ENCODE assay signal across 22 cellular contexts in genomic region chr12:131988054-131988796, GRCh38. TPM values are rescaled to one million over a fixed set of nuclear protein-coding genes. Genes with fewer than 3 reads are reported as not detected.
A peak's percentile ranks its signal among the peaks of the same experiment; 100 is the strongest.
DNase-seq lines count a peak whose midpoint lies in the region; ATAC-seq and TF ChIP-seq lines count a peak whose summit lies in the region.
"Had no signal": no experiment of that assay in that cellular context is flagged by ENCODE, and none has a peak within 500 bp of the region (broad histone marks: within the 10 kb centered on the region; RNA-seq: fewer than 3 reads in every experiment).

No MANE protein-coding gene starts in this region.

- TF ChIP-seq POLR2A in heart left ventricle (IDR thresholded peaks at IDR 0.05) = no peak

- no peak overlapping the region for H2AFZ ChIP-seq in GM23338
- H2AFZ ChIP-seq in neural progenitor cell (replicated peaks) = no peak overlapping the region
- H2AFZ ChIP-seq in PC-9 = no peak overlapping the region

- H3F3A ChIP-seq in GM23338 (replicated peaks; ENCODE audit: low read depth) (peaks cover 18% of the 10 kb centered on the region), neural progenitor cell (ENCODE audit: low read depth) (peaks cover 52% of the 10 kb centered on the region), PC-9 (ENCODE audit: insufficient read depth, low read depth) (no peaks in the 10 kb centered on the region)

- no peak for DNase-seq in GM23338 (ENCODE audit: low spot score)
- peak; percentile 72 for DNase-seq in NCI-H69 (lab: John Stamatoyannopoulos, UW)
- no peak for DNase-seq in heart left ventricle
- DNase-seq in neural progenitor cell (ENCODE audit: low spot score) = peak; percentile 19
- no peak for DNase-seq in PC-9
- DNase-seq in DMS153 treated with DMSO at 0.1 percent for 48 hours (lab: John Stamatoyannopoulos, UW; ENCODE audit: unreplicated experiment) = no peak
- DNase-seq: AML-193; Caco-2; IMR-90; MM.1S; naive thymus-derived CD4-positive, alpha-beta T cell; NCI-H1436 treated with DMSO at 0.1 percent for 48 hours; NCI-H2171; pancreas; stimulated activated naive CD4-positive, alpha-beta T cell; transverse colon; WERI-Rb-1 had no signal

- 83 to 87% (median 85%) methylated on average over 8 of the region's 8 CpGs for WGBS in heart left ventricle, 4 donors

- CTCF ChIA-PET in PC-9 (lab: Charles Lee) = no interaction called here

- H3K4me1 Mint-ChIP-seq in GM23338 (peaks cover 55% of the 10 kb centered on the region), neural progenitor cell (peaks cover 38% of the 10 kb centered on the region)

- H3K4me3 Mint-ChIP-seq in GM23338 (no peak overlapping the region), neural progenitor cell (peak overlapping the region; percentile 39)
- H3K4me3 Mint-ChIP-seq: naive thymus-derived CD4-positive, alpha-beta T cell had no signal

- H3K27me3 Mint-ChIP-seq in GM23338 (ENCODE audit: insufficient read depth, low read depth, poor library complexity) = peaks cover 3% of the 10 kb centered on the region
- peaks cover 4% of the 10 kb centered on the region for H3K27me3 Mint-ChIP-seq in neural progenitor cell (ENCODE audit: insufficient read depth, low read depth)
- H3K27me3 Mint-ChIP-seq: naive thymus-derived CD4-positive, alpha-beta T cell had no signal

- no peak overlapping the region for H3K9ac ChIP-seq in neural progenitor cell

- no peaks in the 10 kb centered on the region for H3K9me3 Mint-ChIP-seq in GM23338
- no peaks in the 10 kb centered on the region for H3K9me3 Mint-ChIP-seq in neural progenitor cell
- H3K9me3 Mint-ChIP-seq: activated T-helper 2 cell treated with anti-CD3 and anti-CD28 coated beads, Interferon-gamma antibody, Interleukin-2, Interleukin-4, amounts not matched to agents 10 μg/mL and 5 μg/mL and 100 μg/mL, durations not matched to agents 14 hours and 24 hours and 36 hours had no signal

- intact Hi-C loops in heart left ventricle (cut with DNase I) = no loop called here
- intact Hi-C loops in PC-9 (cut with micrococcal nuclease; ENCODE audit: unreplicated experiment) = no loop called here

- H3K27ac ChIP-seq in GM23338 (ENCODE audit: low read depth) (peak overlapping the region; percentile 92), heart left ventricle (peak overlapping the region in 1 of 12 donors; percentile 45), neural progenitor cell (peak overlapping the region; percentile 100), PC-9 (no peak overlapping the region)
- H3K27ac ChIP-seq: pancreas, transverse colon, WERI-Rb-1 had no signal

- BruUV-seq in PC-9 (replicated peaks; lab: Mats Ljungman, UMichigan) = no TSS peak

- H3K36me3 ChIP-seq in GM23338 (ENCODE audit: insufficient read depth) = peaks cover 17% of the 10 kb centered on the region
- H3K36me3 ChIP-seq in heart left ventricle = peaks cover 0 to 98% (median 92%) of the 10 kb centered on the region in 9 donors
- peaks cover 12% of the 10 kb centered on the region for H3K36me3 ChIP-seq in neural progenitor cell
- H3K36me3 ChIP-seq in PC-9 (ENCODE audit: low read depth) = peaks cover 30% of the 10 kb centered on the region; the same call in 1 of the 2 replicates

- H3K27ac Mint-ChIP-seq in GM23338 (peak overlapping the region; percentile 97), neural progenitor cell (no peak overlapping the region)
- H3K27ac Mint-ChIP-seq: activated T-helper 2 cell treated with anti-CD3 and anti-CD28 coated beads, Interferon-gamma antibody, Interleukin-2, Interleukin-4, amounts not matched to agents 10 μg/mL and 5 μg/mL and 100 μg/mL, durations not matched to agents 14 hours and 24 hours and 36 hours had no signal

- POLR2A ChIA-PET in PC-9 (lab: Charles Lee; ENCODE audit: unreplicated experiment) = no interaction called here

- H3K27me3 ChIP-seq in GM23338 (ENCODE audit: insufficient read depth) (no peaks in the 10 kb centered on the region), heart left ventricle (no peaks in the 10 kb centered on the region), neural progenitor cell (no peaks in the 10 kb centered on the region), PC-9 (ENCODE audit: insufficient read depth, low read depth) (no peaks in the 10 kb centered on the region)
- H3K27me3 ChIP-seq: pancreas, transverse colon had no signal

- H4K20me1 ChIP-seq in GM23338 (replicated peaks; ENCODE audit: insufficient read depth) (no peaks in the 10 kb centered on the region; the same call in 1 of the 2 replicates), neural progenitor cell (ENCODE audit: low read depth) (peaks cover 4% of the 10 kb centered on the region), PC-9 (ENCODE audit: insufficient read depth) (no peaks in the 10 kb centered on the region)

- no peak for TF ChIP-seq CTCF in GM23338 (conservative IDR thresholded peaks at IDR 0.05; ENCODE audit: low read depth in 2 of 2)
- TF ChIP-seq CTCF in heart left ventricle (IDR thresholded peaks at IDR 0.05) = no peak
- TF ChIP-seq CTCF in neural progenitor cell (IDR thresholded peaks at IDR 0.05) = no peak
- no peak for TF ChIP-seq CTCF in PC-9 (conservative IDR thresholded peaks at IDR 0.05)

- H3K4me3 ChIP-seq in GM23338 = no peak overlapping the region
- H3K4me3 ChIP-seq in heart left ventricle = no peak overlapping the region
- H3K4me3 ChIP-seq in neural progenitor cell = no peak overlapping the region
- no peak overlapping the region for H3K4me3 ChIP-seq in PC-9
- H3K4me3 ChIP-seq: lung, pancreas, transverse colon had no signal

- H3K9me3 ChIP-seq in heart left ventricle (no peaks in the 10 kb centered on the region), neural progenitor cell (ENCODE audit: low read depth) (no peaks in the 10 kb centered on the region), PC-9 (ENCODE audit: insufficient read depth, low read depth) (no peaks in the 10 kb centered on the region)
- H3K9me3 ChIP-seq: Caco-2, pancreas, transverse colon had no signal

- H3K36me3 Mint-ChIP-seq in GM23338 (ENCODE audit: low read depth) (peaks cover 69% of the 10 kb centered on the region), neural progenitor cell (peaks cover 35% of the 10 kb centered on the region)

- H3K9me2 ChIP-seq in GM23338 (ENCODE audit: insufficient read depth) (no peaks in the 10 kb centered on the region), PC-9 (ENCODE audit: insufficient read depth) (no peaks in the 10 kb centered on the region)

- no peak overlapping the region for H3K4me2 ChIP-seq in GM23338
- H3K4me2 ChIP-seq in neural progenitor cell = peak overlapping the region; percentile 84
- no peak overlapping the region for H3K4me2 ChIP-seq in PC-9

- ATAC-seq in GM23338 = no peak
- peak in 3 of 4 donors; percentile 19 to 45 (median 38) for ATAC-seq in heart left ventricle
- no peak for ATAC-seq in HG03097 (IDR thresholded peaks at IDR 0.05; ENCODE audit: low FRiP score, unreplicated experiment)
- ATAC-seq: esophagus mucosa; naive thymus-derived CD4-positive, alpha-beta T cell; Panc1; pancreas had no signal

- H3K4me1 ChIP-seq in GM23338 (ENCODE audit: insufficient read depth) = peaks cover 20% of the 10 kb centered on the region; the same call in 1 of the 2 replicates
- peaks cover 0 to 10% (median 0%) of the 10 kb centered on the region in 12 donors for H3K4me1 ChIP-seq in heart left ventricle
- H3K4me1 ChIP-seq in neural progenitor cell = peaks cover 55% of the 10 kb centered on the region
- no peaks in the 10 kb centered on the region for H3K4me1 ChIP-seq in PC-9 (replicated peaks; ENCODE audit: insufficient read depth)
- H3K4me1 ChIP-seq: Caco-2, pancreas, transverse colon had no signal

- H3K79me2 ChIP-seq in GM23338 (replicated peaks; ENCODE audit: insufficient read depth) = peaks cover 16% of the 10 kb centered on the region
- peaks cover 9% of the 10 kb centered on the region for H3K79me2 ChIP-seq in neural progenitor cell (ENCODE audit: low read depth)
- H3K79me2 ChIP-seq in PC-9 (ENCODE audit: low read depth) = no peaks in the 10 kb centered on the region

TF ChIP-seq in GM23338, 12 proteins besides CTCF, POLR2A, EP300 and RAD21 (continues in another document):
- TF ChIP-seq, protein P1, sequence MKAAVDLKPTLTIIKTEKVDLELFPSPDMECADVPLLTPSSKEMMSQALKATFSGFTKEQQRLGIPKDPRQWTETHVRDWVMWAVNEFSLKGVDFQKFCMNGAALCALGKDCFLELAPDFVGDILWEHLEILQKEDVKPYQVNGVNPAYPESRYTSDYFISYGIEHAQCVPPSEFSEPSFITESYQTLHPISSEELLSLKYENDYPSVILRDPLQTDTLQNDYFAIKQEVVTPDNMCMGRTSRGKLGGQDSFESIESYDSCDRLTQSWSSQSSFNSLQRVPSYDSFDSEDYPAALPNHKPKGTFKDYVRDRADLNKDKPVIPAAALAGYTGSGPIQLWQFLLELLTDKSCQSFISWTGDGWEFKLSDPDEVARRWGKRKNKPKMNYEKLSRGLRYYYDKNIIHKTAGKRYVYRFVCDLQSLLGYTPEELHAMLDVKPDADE (IDR thresholded peaks at IDR 0.05) = no peak
- TF ChIP-seq ZNF331 (CRISPR knock-in tag; IDR thresholded peaks at IDR 0.05; ENCODE audit: low read depth) = no peak

RNA-seq across cellular contexts. Expression of gene EP400, which starts 38.5 kb away (rescaled TPM):
- total RNA-seq in GM23338 (2014; rRNA removed; shearing (Covaris generic)) = 47.7 and 57.2 TPM in 2 replicates
- polyA plus RNA-seq in GM23338 (2016; fragmentation: Nextera tagmentation; extraction: Ambion mirVana) (24.5 and 26.3 TPM in 2 replicates), heart left ventricle (10 to 100 TPM in 1 of 2 donors, 1 to 10 TPM in 1; 9.8 to 10.5 TPM)
- total RNA-seq in heart left ventricle (10 to 100 TPM; 10.3 to 27.8 (median 18.3) TPM), neural progenitor cell (ENCODE audit: low replicate concordance) (16.3 and 21.2 TPM in 2 replicates), PC-9 (2021) (45.0 and 50.3 TPM in 2 replicates)

RNA-seq across cellular contexts. Expression of gene PUS1, which starts 59.1 kb away (rescaled TPM):
- total RNA-seq in GM23338 (2014; rRNA removed; shearing (Covaris generic)) = 72.7 and 73.0 TPM in 2 replicates
- polyA plus RNA-seq in GM23338 (2016; fragmentation: Nextera tagmentation; extraction: Ambion mirVana) (52.4 and 59.3 TPM in 2 replicates), heart left ventricle (10 to 100 TPM in 1 of 2 donors, 1 to 10 TPM in 1; 8.8 to 13.5 TPM)
- total RNA-seq in heart left ventricle (10 to 100 TPM in 2 of 9 donors, 1 to 10 TPM in 7; 6.1 to 10.7 (median 8.1) TPM), neural progenitor cell (ENCODE audit: low replicate concordance) (15.9 and 17.8 TPM in 2 replicates), PC-9 (2021) (36.4 and 37.0 TPM in 2 replicates)

Comparison
In these comparisons a context has a peak if more than half of its experiments do, and no peak if none do; other contexts are left out.
1. ATAC-seq: peak in heart left ventricle (3 of 4); none in GM23338 (single experiment) and HG03097 (single experiment).
2. DNase-seq: peak in NCI-H69 (single experiment) and neural progenitor cell (single experiment); none in GM23338 (single experiment), heart left ventricle (0 of 5), PC-9 (0 of 2) and DMS153 treated with DMSO at 0.1 percent for 48 hours (single experiment).